8 cellular contexts compared by ENCODE assay signal in the genomic region with DNA sequence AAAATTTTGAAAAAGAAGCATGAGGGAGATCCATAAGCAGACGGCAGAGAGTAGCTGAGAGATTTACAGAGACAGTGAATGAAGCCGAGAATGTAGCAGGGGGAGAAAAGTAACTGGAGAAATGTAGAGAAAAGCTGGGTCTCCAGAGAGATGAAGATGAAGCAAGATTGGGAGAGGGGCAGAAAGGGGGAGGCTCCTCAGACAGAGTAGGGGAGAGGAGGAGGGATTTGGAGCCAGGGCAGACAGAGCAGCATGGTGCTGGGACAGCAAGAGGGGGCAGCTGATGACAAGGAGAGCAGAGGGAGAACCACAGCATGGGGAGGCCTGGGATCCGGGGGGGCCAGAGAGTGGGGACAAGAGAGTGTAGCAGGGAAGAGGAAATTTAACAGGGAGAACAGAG. TPM values are rescaled to one million over a fixed set of nuclear protein-coding genes. Genes with fewer than 3 reads are reported as not detected.
DNase-seq lines count a peak whose midpoint lies in the region; ATAC-seq and TF ChIP-seq lines count a peak whose summit lies in the region.

No MANE protein-coding gene starts in this region.

- in situ Hi-C loops in brain microvascular endothelial cell (cut with HindIII; ENCODE audit: low pct_ligation_motif_present, low sequenced_read_pairs): no loop called here

- TF ChIP-seq CTCF in cardiac muscle cell (IDR thresholded peaks at IDR 0.05; ENCODE audit: low read depth, low read length): no peak
- TF ChIP-seq CTCF in brain microvascular endothelial cell (IDR thresholded peaks at IDR 0.05; ENCODE audit: low read depth, low read length, missing control alignments): no peak
- TF ChIP-seq CTCF in uterus (IDR thresholded peaks at IDR 0.05): no peak

- H3K4me1 ChIP-seq in cardiac muscle cell (ENCODE audit: low read depth): peaks cover 14% of the 10 kb centered on the region
- H3K4me1 ChIP-seq in uterus: no peaks in the 10 kb centered on the region

- no peak for TF ChIP-seq POLR2A in uterus (IDR thresholded peaks at IDR 0.05)

- DNase-seq in cardiac muscle cell (ENCODE audit: low read depth in 1 of 2, low spot score in 1 of 2) (peak in 1 of 2 donors; percentile 17), left cardiac atrium (no peak), brain microvascular endothelial cell (no peak), lung microvascular endothelial cell (ENCODE audit: low read depth in 2 of 2) (peak; percentile 5), uterus (no peak), T1000 (lab: John Stamatoyannopoulos, UW) (no peak), GM19240 (ENCODE audit: insufficient read length, low spot score) (no peak)

- H3K4me3 ChIP-seq in cardiac muscle cell (peak overlapping the region; percentile 70), brain microvascular endothelial cell (ENCODE audit: low read depth, low read length) (peak overlapping the region; percentile 82), uterus (peak overlapping the region; percentile 53 to 76)

- ATAC-seq in left cardiac atrium (no peak), HG02763 (IDR thresholded peaks at IDR 0.05; ENCODE audit: unreplicated experiment) (no peak)

- H3K36me3 ChIP-seq in cardiac muscle cell (no peaks in the 10 kb centered on the region), brain microvascular endothelial cell (replicated peaks) (no peaks in the 10 kb centered on the region), uterus (no peaks in the 10 kb centered on the region)

- H3K9me3 ChIP-seq in cardiac muscle cell (ENCODE audit: low read depth): no peaks in the 10 kb centered on the region
- H3K9me3 ChIP-seq in uterus: peaks cover 0 to 3% of the 10 kb centered on the region in 2 donors

- intact Hi-C loops in left cardiac atrium (cut with DNase I) (no loop called here), uterus (cut with DNase I; ENCODE audit: low total_unique reads) (no loop called here)

- H3K27me3 ChIP-seq in cardiac muscle cell: no peaks in the 10 kb centered on the region
- no peaks in the 10 kb centered on the region for H3K27me3 ChIP-seq in brain microvascular endothelial cell (replicated peaks)
- H3K27me3 ChIP-seq in uterus: no peaks in the 10 kb centered on the region

- H3K27ac ChIP-seq in cardiac muscle cell: peak overlapping the region; percentile 92
- no peak overlapping the region for H3K27ac ChIP-seq in brain microvascular endothelial cell
- peak overlapping the region; percentile 63 to 84 for H3K27ac ChIP-seq in uterus

RNA-seq across cellular contexts. Expression of gene ZNF610, which starts 0.9 kb away (rescaled TPM):
- 11.5 and 14.3 TPM in 2 replicates for total RNA-seq in cardiac muscle cell
- 15.7 and 23.7 TPM in 2 replicates for polyA plus RNA-seq in cardiac muscle cell
- total RNA-seq in left cardiac atrium: 1 to 10 TPM; 1.3 to 2.4 TPM
- total RNA-seq in lung microvascular endothelial cell: 2.2 and 2.8 TPM in 2 replicates
- 10 to 100 TPM in 1 of 4 donors, 1 to 10 TPM in 2, under 1 TPM in 1; 0.29 to 13.8 (median 3.0) TPM for total RNA-seq in uterus

RNA-seq across cellular contexts. Expression of gene ZNF880, which starts 32.7 kb away (rescaled TPM):
- 20.9 and 25.3 TPM in 2 replicates for total RNA-seq in cardiac muscle cell
- 19.5 and 24.7 TPM in 2 replicates for polyA plus RNA-seq in cardiac muscle cell
- 10 to 100 TPM; 17.2 to 22.2 TPM for total RNA-seq in left cardiac atrium
- total RNA-seq in lung microvascular endothelial cell: 17.9 and 20.0 TPM in 2 replicates
- total RNA-seq in uterus: 10 to 100 TPM; 19.2 to 87.3 (median 30.5) TPM

RNA-seq across cellular contexts. Expression of gene ZNF480, which starts 40.0 kb away (rescaled TPM):
- total RNA-seq in cardiac muscle cell: 13.6 and 19.0 TPM in 2 replicates
- 20.6 and 24.7 TPM in 2 replicates for polyA plus RNA-seq in cardiac muscle cell
- 10 to 100 TPM; 20.0 to 21.5 TPM for total RNA-seq in left cardiac atrium
- total RNA-seq in lung microvascular endothelial cell: 2.4 and 2.6 TPM in 2 replicates
- total RNA-seq in uterus: 10 to 100 TPM in 2 of 4 donors, 1 to 10 TPM in 2; 2.4 to 16.4 (median 10.5) TPM

Comparison
In these comparisons a context has a peak if more than half of its experiments do, and no peak if none do; other contexts are left out.
1. DNase-seq: peak in lung microvascular endothelial cell (2 of 2); none in left cardiac atrium (single experiment), brain microvascular endothelial cell (single experiment), uterus (0 of 2), T1000 (single experiment) and GM19240 (single experiment).
2. Peak in every context shown above with its lines, with median percentiles within 50 percentile points of each other: H3K4me3 ChIP-seq.